Comparison of ENCODE assay signal across 2 cellular contexts in genomic region chr7:139750459-139751095, GRCh38.
TF ChIP-seq lines count a peak whose summit lies in the region.

No MANE protein-coding gene starts in this region.

TF ChIP-seq in HepG2, 621 proteins besides CTCF, POLR2A, EP300 and RAD21:
- TF ChIP-seq PCBP2 (optimal IDR thresholded peaks at IDR 0.05; ENCODE audit: low read depth, low read length, poor library complexity, severe bottlenecking) = no peak
- TF ChIP-seq MAFK (conservative IDR thresholded peaks at IDR 0.05 in 1 of 2, IDR thresholded peaks at IDR 0.05 in 1 of 2; ENCODE audit: low read length in 2 of 2) = peak; percentile 46 to 61; a peak in 2 of 4 replicates
- no peak for TF ChIP-seq AFF4 (CRISPR knock-in tag; IDR thresholded peaks at IDR 0.05)
- no peak for TF ChIP-seq KAT2B (IDR thresholded peaks at IDR 0.05; ENCODE audit: borderline replicate concordance, low read depth, low read length)
- TF ChIP-seq ZNF354B (CRISPR knock-in tag; IDR thresholded peaks at IDR 0.05) = no peak
- TF ChIP-seq KLF6 (CRISPR knock-in tag; IDR thresholded peaks at IDR 0.05) = no peak
- no peak for TF ChIP-seq MLXIP (CRISPR knock-in tag; IDR thresholded peaks at IDR 0.05; ENCODE audit: borderline replicate concordance)
- no peak for TF ChIP-seq GPN1 (CRISPR knock-in tag; IDR thresholded peaks at IDR 0.05; ENCODE audit: borderline replicate concordance)
- TF ChIP-seq ZSCAN22 (CRISPR knock-in tag; IDR thresholded peaks at IDR 0.05) = no peak
- TF ChIP-seq NR3C1 (CRISPR knock-in tag; IDR thresholded peaks at IDR 0.05) = no peak
- no peak for TF ChIP-seq RFX1 (IDR thresholded peaks at IDR 0.05)
- no peak for TF ChIP-seq DPF2 (CRISPR knock-in tag; IDR thresholded peaks at IDR 0.05; ENCODE audit: borderline replicate concordance, low read depth)
- no peak for TF ChIP-seq SYNCRIP (IDR thresholded peaks at IDR 0.05; ENCODE audit: insufficient read depth, low read depth, low read length)
- TF ChIP-seq ZNF775 (CRISPR knock-in tag; IDR thresholded peaks at IDR 0.05; ENCODE audit: borderline replicate concordance) = no peak
- TF ChIP-seq MAFF (IDR thresholded peaks at IDR 0.05; ENCODE audit: low read depth, low read length) = peak; percentile 49; the same call in 1 of the 2 replicates
- TF ChIP-seq ZNF619 (CRISPR knock-in tag; IDR thresholded peaks at IDR 0.05) = no peak
- TF ChIP-seq ELF1 (CRISPR knock-in tag; IDR thresholded peaks at IDR 0.05) = no peak
TF ChIP-seq in HepG2: peak in this region for 2.

TF ChIP-seq in K562, 482 proteins besides CTCF, POLR2A, EP300 and RAD21:
- TF ChIP-seq PBX2 (CRISPR knock-in tag; IDR thresholded peaks at IDR 0.05; ENCODE audit: low read depth) (no peak), PBX2 (tag; conservative IDR thresholded peaks at IDR 0.05; ENCODE audit: low read depth) (no peak), ZNF644 (tag; IDR thresholded peaks at IDR 0.05; ENCODE audit: low read depth) (no peak), ZNF140 (CRISPR knock-in tag; IDR thresholded peaks at IDR 0.05) (no peak), ATF6 (CRISPR knock-in tag; IDR thresholded peaks at IDR 0.05) (no peak), ZNF316 (IDR thresholded peaks at IDR 0.05) (peak; percentile 79), C11orf30 (IDR thresholded peaks at IDR 0.05; ENCODE audit: low read depth) (peak; percentile 80), ZNF609 (CRISPR knock-in tag; IDR thresholded peaks at IDR 0.05; ENCODE audit: borderline replicate concordance) (no peak), MAFG (tag; conservative IDR thresholded peaks at IDR 0.05) (peak; percentile 56), ETV6 (IDR thresholded peaks at IDR 0.05; ENCODE audit: borderline replicate concordance in 1 of 2, low read depth in 2 of 2, low read length in 1 of 2) (no peak), ETV6 (CRISPR knock-in tag; IDR thresholded peaks at IDR 0.05; ENCODE audit: borderline replicate concordance) (no peak), MAZ (CRISPR knock-in tag; conservative IDR thresholded peaks at IDR 0.05 in 1 of 2, IDR thresholded peaks at IDR 0.05 in 1 of 2) (no peak), MAFK (IDR thresholded peaks at IDR 0.05; ENCODE audit: low read length) (peak; percentile 31; the same call in 1 of the 2 replicates), FOXM1 (IDR thresholded peaks at IDR 0.05; ENCODE audit: low read depth) (no peak), FOXM1 (CRISPR knock-in tag; IDR thresholded peaks at IDR 0.05; ENCODE audit: low read depth) (no peak), NFRKB (IDR thresholded peaks at IDR 0.05; ENCODE audit: low read depth) (no peak), NR2C2 (CRISPR knock-in tag; IDR thresholded peaks at IDR 0.05) (no peak), NR2C2 (tag; IDR thresholded peaks at IDR 0.05) (no peak), GTF2B (IDR thresholded peaks at IDR 0.05; ENCODE audit: extremely low read depth, insufficient read length) (no peak), ZNF134 (CRISPR knock-in tag; conservative IDR thresholded peaks at IDR 0.05) (no peak), RAD51 (IDR thresholded peaks at IDR 0.05; ENCODE audit: borderline replicate concordance, low read depth) (no peak), MCM2 (IDR thresholded peaks at IDR 0.05; ENCODE audit: low read depth) (no peak), MAFF (IDR thresholded peaks at IDR 0.05; ENCODE audit: low read length) (peak; percentile 36; the same call in 1 of the 2 replicates)
